In the genomic region with DNA sequence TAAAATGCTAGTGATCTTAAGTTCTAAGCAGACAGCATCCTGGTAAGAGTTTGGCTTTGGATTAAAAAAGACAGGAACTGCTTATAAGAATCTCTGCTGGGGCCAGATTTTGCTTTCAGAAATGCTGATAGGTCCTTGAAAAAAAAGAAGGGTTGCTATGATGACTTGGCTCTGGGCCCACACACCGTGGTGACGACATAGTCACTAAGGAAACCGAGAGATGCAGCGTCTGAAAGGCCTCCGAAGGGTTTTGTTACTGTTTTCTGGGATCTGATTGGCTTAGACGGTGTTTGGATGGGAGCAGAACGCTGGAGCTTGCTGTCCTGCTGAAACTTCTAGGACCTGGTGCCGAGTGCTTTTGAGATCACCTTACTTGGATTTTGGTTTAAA, we compare ENCODE assay signal across 8 cellular contexts. TPM values are rescaled to one million over a fixed set of nuclear protein-coding genes. Genes with fewer than 3 reads are reported as not detected.
DNase-seq lines count a peak whose midpoint lies in the region; ATAC-seq lines count a peak whose summit lies in the region.

No MANE protein-coding gene starts in this region.

- H3K9me3 ChIP-seq in BLaER1 treated with 17β-estradiol and CSF1 and Interleukin-3, amounts not matched to agents 10 nM and 100 nM (replicated peaks in 1 of 11), result no peaks in the 10 kb centered on the region
- no peaks in the 10 kb centered on the region for H3K9me3 ChIP-seq in mesenchymal stem cell (ENCODE audit: control insufficient read depth, low read length)

- H2AK5ac ChIP-seq in mesenchymal stem cell (ENCODE audit: low read length, severe bottlenecking), result peak overlapping the region; percentile 11

- no peak overlapping the region for H3K14ac ChIP-seq in mesenchymal stem cell (ENCODE audit: low read length in 2 of 2)

- H3K27ac ChIP-seq in BLaER1 treated with 17β-estradiol and CSF1 and Interleukin-3, amounts not matched to agents 10 nM and 100 nM, result peak overlapping the region in 10 of 11 experiments; percentile 11 to 70 (median 51); a peak in 18 of 22 replicates
- H3K27ac ChIP-seq in mesenchymal stem cell (ENCODE audit: low read length, poor library complexity, severe bottlenecking), result peak overlapping the region; percentile 75

- H3K4me1 ChIP-seq in BLaER1 treated with 17β-estradiol and CSF1 and Interleukin-3, amounts not matched to agents 10 nM and 100 nM, result peaks cover 80 to 99% (median 89%) of the 10 kb centered on the region in 10 experiments
- H3K4me1 ChIP-seq in mesenchymal stem cell (ENCODE audit: control insufficient read depth, insufficient read depth, low read depth, low read length), result peaks cover 11% of the 10 kb centered on the region

- WGBS in mesenchymal stem cell, result 17% methylated on average over 8 of the region's 8 CpGs

- H4K91ac ChIP-seq in mesenchymal stem cell (ENCODE audit: low read length), result no peak overlapping the region

- H3K27me3 ChIP-seq in BLaER1 treated with 17β-estradiol and CSF1 and Interleukin-3, amounts not matched to agents 10 nM and 100 nM, result no peaks in the 10 kb centered on the region
- H3K27me3 ChIP-seq in mesenchymal stem cell (ENCODE audit: control insufficient read depth in 1 of 2, insufficient read depth in 1 of 2, low read length in 2 of 2), result no peaks in the 10 kb centered on the region

- H3K79me1 ChIP-seq in mesenchymal stem cell (replicated peaks; ENCODE audit: low read length, poor library complexity, severe bottlenecking), result peaks cover 32% of the 10 kb centered on the region

- ATAC-seq in GM21528 (IDR thresholded peaks at IDR 0.05; ENCODE audit: low FRiP score, unreplicated experiment), result peak; percentile 49

- DNase-seq in NCI-H2029 treated with DMSO at 0.1 percent for 48 hours (lab: John Stamatoyannopoulos, UW) (peak; percentile 77), dedifferentiated amniotic fluid mesenchymal stem cell (ENCODE audit: extremely low spot score) (peak; percentile 92), mesenchymal stem cell (peak; percentile 97), NCI-H526 treated with DMSO at 0.1 percent for 48 hours (lab: John Stamatoyannopoulos, UW) (no peak)
- DNase-seq in activated CD4-positive, alpha-beta T cell treated with anti-CD3 and anti-CD28 coated beads, Interleukin-2, amount 50 U/mL, for 1 hour, result peak; percentile 84
- peak; percentile 69 to 79 (median 73) for DNase-seq in stimulated activated CD4-positive, alpha-beta T cell treated with anti-CD3 and anti-CD28 coated beads, TNF-alpha, amount 100 ng/mL, for 48 hours (ENCODE audit: low read depth in 3 of 3)

- H2BK15ac ChIP-seq in mesenchymal stem cell (ENCODE audit: low read depth, poor library complexity, severe bottlenecking), result no peak overlapping the region

- peak overlapping the region in 8 of 11 experiments; percentile 1 to 60 (median 44); a peak in 9 of 22 replicates for H3K9ac ChIP-seq in BLaER1 treated with 17β-estradiol and CSF1 and Interleukin-3, amounts not matched to agents 10 nM and 100 nM
- H3K9ac ChIP-seq in mesenchymal stem cell (ENCODE audit: low read length), result peak overlapping the region; percentile 83

- H3K36me3 ChIP-seq in BLaER1 treated with 17β-estradiol and CSF1 and Interleukin-3, amounts not matched to agents 10 nM and 100 nM, result peaks cover 10 to 30% (median 20%) of the 10 kb centered on the region in 11 experiments
- H3K36me3 ChIP-seq in mesenchymal stem cell (ENCODE audit: control insufficient read depth in 1 of 2, insufficient read depth in 2 of 2, low read depth in 1 of 2, low read length in 2 of 2), result peaks cover 4 to 15% of the 10 kb centered on the region in 2 experiments

- no peak overlapping the region for H3K4me3 ChIP-seq in BLaER1 treated with 17β-estradiol and CSF1 and Interleukin-3, amounts not matched to agents 10 nM and 100 nM
- peak overlapping the region in 1 of 2 experiments; percentile 50 for H3K4me3 ChIP-seq in mesenchymal stem cell (ENCODE audit: insufficient read depth in 1 of 2, low read depth in 1 of 2, low read length in 2 of 2)

- no peak overlapping the region for H3K18ac ChIP-seq in mesenchymal stem cell (ENCODE audit: low read depth in 1 of 2, low read length in 2 of 2)

- no peak overlapping the region for H2BK120ac ChIP-seq in mesenchymal stem cell (ENCODE audit: low read depth, low read length)

- no peak overlapping the region for H3K4ac ChIP-seq in mesenchymal stem cell (ENCODE audit: low read depth in 1 of 2, low read length in 2 of 2)

- H4K20me1 ChIP-seq in BLaER1 treated with 17β-estradiol and CSF1 and Interleukin-3, amounts not matched to agents 10 nM and 100 nM, result peaks cover 26 to 100% (median 99%) of the 10 kb centered on the region in 11 experiments; a peak in 21 of 22 replicates

- H4K8ac ChIP-seq in mesenchymal stem cell (ENCODE audit: low read length), result no peak overlapping the region

- H2AFZ ChIP-seq in mesenchymal stem cell (ENCODE audit: low read depth, low read length), result no peak overlapping the region

- H3K23ac ChIP-seq in mesenchymal stem cell (ENCODE audit: low read length in 2 of 2), result no peak overlapping the region

- H2BK5ac ChIP-seq in mesenchymal stem cell (ENCODE audit: low read depth, low read length, poor library complexity, severe bottlenecking), result no peak overlapping the region

- no peak overlapping the region for H2BK12ac ChIP-seq in mesenchymal stem cell (ENCODE audit: low read length in 2 of 2)

- H3K4me2 ChIP-seq in BLaER1 treated with 17β-estradiol and CSF1 and Interleukin-3, amounts not matched to agents 10 nM and 100 nM, result peak overlapping the region; percentile 65 to 89 (median 82)
- H3K4me2 ChIP-seq in mesenchymal stem cell (ENCODE audit: low read length, poor library complexity, severe bottlenecking), result peak overlapping the region; percentile 31

RNA-seq across cellular contexts. Expression of a gene that starts 8.4 kb away (rescaled TPM):
- polyA plus RNA-seq in mesenchymal stem cell (2013, experiment 1 of 2), result 12.1 TPM
- 10.7 TPM for polyA plus RNA-seq in mesenchymal stem cell (2013, experiment 2 of 2)

RNA-seq across cellular contexts. Expression of a gene that starts 33.4 kb away (rescaled TPM):
- polyA plus RNA-seq in mesenchymal stem cell (2013, experiment 1 of 2), result not detected
- not detected for polyA plus RNA-seq in mesenchymal stem cell (2013, experiment 2 of 2)
